In the genomic region with DNA sequence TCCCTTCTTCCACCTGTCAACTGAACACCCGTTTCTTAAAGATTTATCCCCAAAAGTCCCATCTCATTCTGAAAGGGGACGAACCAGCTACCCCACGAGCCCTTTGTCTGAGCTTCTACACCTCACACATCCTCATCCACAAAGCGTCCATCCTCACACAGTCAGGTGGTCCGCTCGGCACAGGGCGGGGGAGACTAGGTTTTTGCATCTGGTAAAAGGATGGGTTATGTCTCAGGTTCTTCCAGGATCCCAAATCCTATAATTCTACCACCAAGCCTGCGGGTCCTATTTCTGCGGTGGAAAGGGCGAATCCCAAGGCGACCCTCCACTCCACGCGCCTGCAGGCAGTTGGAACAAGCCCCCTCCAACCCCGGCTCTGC, we compare ENCODE assay signal across 8 cellular contexts. TPM values are rescaled to one million over a fixed set of nuclear protein-coding genes. Genes with fewer than 3 reads are reported as not detected.
DNase-seq lines count a peak whose midpoint lies in the region; ATAC-seq, FAIRE-seq and TF ChIP-seq lines count a peak whose summit lies in the region.

No MANE protein-coding gene starts in this region.

- ATAC-seq in K562 (peak; percentile 53), left lung (peak; percentile 5), HG02763 (IDR thresholded peaks at IDR 0.05; ENCODE audit: unreplicated experiment) (no peak), HG03175 (IDR thresholded peaks at IDR 0.05; ENCODE audit: unreplicated experiment) (no peak)

- FAIRE-seq in K562 (lab: Jason Lieb, UNC) = peak; percentile 56

- H3K36me3 Mint-ChIP-seq in T-helper 1 cell treated with Interleukin-12 subunit alpha and Interleukin-12 subunit beta and Interleukin-4 antibody, amounts not matched to agents 30 μg/mL and 1 μg/mL, for 36 hours (ENCODE audit: low read depth) = peaks cover 2% of the 10 kb centered on the region

- in situ Hi-C loops in K562 (cut with MboI) = no loop called here

- H3K27ac Mint-ChIP-seq in T-helper 1 cell treated with Interleukin-12 subunit alpha and Interleukin-12 subunit beta and Interleukin-4 antibody, amounts not matched to agents 30 μg/mL and 1 μg/mL, for 36 hours = peak overlapping the region; percentile 56

- no peaks in the 10 kb centered on the region for H3K27me3 Mint-ChIP-seq in T-helper 1 cell treated with Interleukin-12 subunit alpha and Interleukin-12 subunit beta and Interleukin-4 antibody, amounts not matched to agents 30 μg/mL and 1 μg/mL, for 36 hours (ENCODE audit: low read depth)

- intact Hi-C loops in K562 (cut with micrococcal nuclease) = no loop called here
- intact Hi-C loops in left lung (cut with DNase I) = no loop called here
- intact Hi-C loops in testis (cut with DNase I; ENCODE audit: low total_unique reads) = no loop called here

- no peak for TF ChIP-seq CTCF in K562 (IDR thresholded peaks at IDR 0.05 in 2 of 3, conservative IDR thresholded peaks at IDR 0.05 in 1 of 3; ENCODE audit: insufficient read depth in 2 of 3, low read depth in 1 of 3, low read length in 3 of 3)
- TF ChIP-seq CTCF in left lung (IDR thresholded peaks at IDR 0.05) = no peak
- TF ChIP-seq CTCF in testis (IDR thresholded peaks at IDR 0.05) = no peak

- TF ChIP-seq POLR2A in K562 (conservative IDR thresholded peaks at IDR 0.05) (no peak), testis (IDR thresholded peaks at IDR 0.05) (no peak)

- H3K9ac ChIP-seq in K562 (ENCODE audit: insufficient read depth in 1 of 2, low read depth in 2 of 2, low read length in 2 of 2) = peak overlapping the region; percentile 87 to 92

- H3K27me3 ChIP-seq in K562 (ENCODE audit: control insufficient read depth in 2 of 2, insufficient read depth in 2 of 2, low read length in 2 of 2) = no peaks in the 10 kb centered on the region
- no peaks in the 10 kb centered on the region for H3K27me3 ChIP-seq in left lung
- no peaks in the 10 kb centered on the region for H3K27me3 ChIP-seq in testis

- no peak for TF ChIP-seq RAD21 in K562 (CRISPR knock-in tag; conservative IDR thresholded peaks at IDR 0.05 in 1 of 2, IDR thresholded peaks at IDR 0.05 in 1 of 2)

- no peak for TF ChIP-seq EP300 in K562 (IDR thresholded peaks at IDR 0.05; ENCODE audit: low read length)

- H4K20me1 ChIP-seq in K562 (replicated peaks; ENCODE audit: control insufficient read depth, insufficient read depth, low read length) = no peaks in the 10 kb centered on the region

- peak overlapping the region; percentile 93 for H2AFZ ChIP-seq in K562 (ENCODE audit: low read depth, low read length)

- H3K79me2 ChIP-seq in K562 (ENCODE audit: control insufficient read depth, insufficient read depth, low read length) = peaks cover 35% of the 10 kb centered on the region

- WGBS in K562 (ENCODE audit: insufficient coverage, low coverage, missing lambda C conversion rate) = under 1% methylated on average over 14 of the region's 14 CpGs
- 0 to 2% methylated on average over 8 to 14 of the region's 14 CpGs for WGBS in testis, 2 donors

- H3K9me1 ChIP-seq in K562 (ENCODE audit: control insufficient read depth, insufficient read depth, low read length) = no peaks in the 10 kb centered on the region

- BruUV-seq in K562 (replicated peaks; lab: Mats Ljungman, UMichigan) = no TSS peak

- DNase-seq in T-helper 1 cell (no peak), K562 (ENCODE audit: extremely low read depth in 1 of 4, low spot score in 3 of 4) (peak in 1 of 4 experiments; percentile 23), left lung (no peak), testis (peak; percentile 20)
- DNase-seq in Jurkat, Clone E6-1 (ENCODE audit: low read depth, low spot score) = no peak

- CTCF ChIA-PET in K562 (lab: Yijun Ruan, JAX; ENCODE audit: low intra/inter-chr PET ratio) = interaction anchor here (0.6 kb wide), 1 partner anchor 316 kb away, joined by 4 read pairs; no protein-coding TSS in a partner anchor

- peaks cover 29% of the 10 kb centered on the region for H3K4me1 Mint-ChIP-seq in T-helper 1 cell treated with Interleukin-12 subunit alpha and Interleukin-12 subunit beta and Interleukin-4 antibody, amounts not matched to agents 30 μg/mL and 1 μg/mL, for 36 hours (ENCODE audit: low read depth)

- peaks cover 6 to 9% of the 10 kb centered on the region in 2 experiments for H3K4me1 ChIP-seq in K562 (replicated peaks in 1 of 2; ENCODE audit: control insufficient read depth in 2 of 2, insufficient read depth in 2 of 2, low read length in 2 of 2)
- peaks cover 10 to 54% of the 10 kb centered on the region in 2 donors for H3K4me1 ChIP-seq in left lung
- H3K4me1 ChIP-seq in testis = peaks cover 13% of the 10 kb centered on the region

- peak overlapping the region; percentile 93; the same call in 2 of the 3 replicates for H3K27ac ChIP-seq in K562 (ENCODE audit: extremely low read depth, low read depth, low read length)
- H3K27ac ChIP-seq in left lung = peak overlapping the region; percentile 10 to 95
- H3K27ac ChIP-seq in testis = peak overlapping the region in 1 of 2 donors; percentile 90

- H3K4me2 ChIP-seq in K562 (ENCODE audit: insufficient read depth, low read length) = peak overlapping the region; percentile 98

- peak overlapping the region; percentile 96 for H3K4me3 Mint-ChIP-seq in T-helper 1 cell treated with Interleukin-12 subunit alpha and Interleukin-12 subunit beta and Interleukin-4 antibody, amounts not matched to agents 30 μg/mL and 1 μg/mL, for 36 hours

- POLR2A ChIA-PET in K562 (lab: Yijun Ruan, JAX) = interaction anchor here (0.7 to 1.9 kb wide), 11 partner anchors 10 to 197 kb away, joined by 3 to 8 read pairs (median 4); a partner anchor contains a TSS

- no peaks in the 10 kb centered on the region for H3K9me3 Mint-ChIP-seq in T-helper 1 cell treated with Interleukin-12 subunit alpha and Interleukin-12 subunit beta and Interleukin-4 antibody, amounts not matched to agents 30 μg/mL and 1 μg/mL, for 36 hours

- H3K36me3 ChIP-seq in K562 (ENCODE audit: control insufficient read depth, insufficient read depth, low read length) (peaks cover 8% of the 10 kb centered on the region; the same call in 1 of the 3 replicates), left lung (peaks cover 0 to 6% of the 10 kb centered on the region in 2 donors), testis (ENCODE audit: low read depth, missing control alignments) (no peaks in the 10 kb centered on the region)

- peak overlapping the region; percentile 96 for H3K4me3 ChIP-seq in Jurkat, Clone E6-1 (ENCODE audit: low read length)
- H3K4me3 ChIP-seq in K562 (peak overlapping the region; percentile 94), left lung (peak overlapping the region; percentile 79 to 99), testis (peak overlapping the region; percentile 87 to 98)

- no peaks in the 10 kb centered on the region for H3K9me3 ChIP-seq in K562 (replicated peaks; ENCODE audit: control insufficient read depth, insufficient read depth, low read depth, low read length)
- H3K9me3 ChIP-seq in left lung = no peaks in the 10 kb centered on the region
- H3K9me3 ChIP-seq in testis = no peaks in the 10 kb centered on the region

RNA-seq across cellular contexts. Expression of a gene that starts 0.5 kb away (rescaled TPM):
- polyA plus RNA-seq in Jurkat, Clone E6-1 (2012; ENCODE audit: insufficient read depth, insufficient read length) = 16.1 TPM
- total RNA-seq in K562 (2011; cell fraction: chromatin; rRNA removed; ENCODE audit: low replicate concordance) = 16.5 and 30.9 TPM in 2 replicates
- total RNA-seq in K562 (2011; cell fraction: nucleolus; rRNA removed) = 18.7 and 21.7 TPM in 2 replicates
- total RNA-seq in K562 (2011; cell fraction: nucleoplasm; rRNA removed) = 19.6 and 25.8 TPM in 2 replicates
- 11.8 and 12.4 TPM in 2 replicates for total RNA-seq in K562 (2014; rRNA removed)
- 7.9 and 9.0 TPM in 2 replicates for total RNA-seq in K562 (2014; rRNA removed; fragmentation: Illumina TruSeq; extraction: Trizol)
- total RNA-seq in K562 (2015; rRNA removed; fragmentation: Illumina TruSeq; extraction: Trizol) = 11.1 and 11.2 TPM in 2 replicates
- total RNA-seq in K562 (2021) = 14.0 and 14.6 TPM in 2 replicates
- 13.4 and 15.8 TPM in 2 replicates for polyA plus RNA-seq in K562 (2011; rRNA removed)
- polyA plus RNA-seq in K562 (2011; cell fraction: cytosol; rRNA removed) = 15.2 and 18.0 TPM in 2 replicates
- polyA plus RNA-seq in K562 (2011; cell fraction: nucleus; rRNA removed) = 10.4 and 13.8 TPM in 2 replicates
- 8.1 and 12.3 TPM in 2 replicates for polyA plus RNA-seq in K562 (2012)
- 9.2 and 10.0 TPM in 2 replicates for polyA plus RNA-seq in K562 (2014; fragmentation: Illumina TruSeq; extraction: Trizol)
- polyA plus RNA-seq in K562 (2014; fragmentation: Nextera tagmentation; extraction: Ambion mirVana) = 1 to 10 TPM; 1.9 TPM
- polyA plus RNA-seq in K562 (2014; rRNA removed) = 11.9 and 16.7 TPM in 2 replicates
- 11.9 and 16.8 TPM in 2 replicates for polyA minus RNA-seq in K562 (2011; rRNA and poly(A)+ RNA removed)
- polyA minus RNA-seq in K562 (2011; cell fraction: cytosol; rRNA and poly(A)+ RNA removed) = 9.1 and 12.4 TPM in 2 replicates
- 4.6 and 4.7 TPM in 2 replicates for polyA minus RNA-seq in K562 (2011; cell fraction: nucleus; rRNA and poly(A)+ RNA removed)
- 10 to 100 TPM; 13.7 to 18.6 TPM for total RNA-seq in left lung
- total RNA-seq in testis = 10 to 100 TPM; 18.0 to 20.4 TPM
- polyA plus RNA-seq in testis (ENCODE audit: insufficient read depth, low read depth, low replicate concordance) = 23.0 TPM

RNA-seq across cellular contexts. Expression of a gene that starts 52.0 kb away (rescaled TPM):
- 2.6 TPM for polyA plus RNA-seq in Jurkat, Clone E6-1 (2012; ENCODE audit: insufficient read depth, insufficient read length)
- total RNA-seq in K562 (2011; cell fraction: chromatin; rRNA removed; ENCODE audit: low replicate concordance) = 0.25 and 0.76 TPM in 2 replicates
- 0.79 and 1.0 TPM in 2 replicates for total RNA-seq in K562 (2011; cell fraction: nucleolus; rRNA removed)
- total RNA-seq in K562 (2011; cell fraction: nucleoplasm; rRNA removed) = 0.29 and 1.3 TPM in 2 replicates
- 0.94 and 1.2 TPM in 2 replicates for total RNA-seq in K562 (2014; rRNA removed)
- total RNA-seq in K562 (2014; rRNA removed; fragmentation: Illumina TruSeq; extraction: Trizol) = not detected in 2 replicates
- 0.22 and 0.34 TPM in 2 replicates for total RNA-seq in K562 (2015; rRNA removed; fragmentation: Illumina TruSeq; extraction: Trizol)
- total RNA-seq in K562 (2021) = 0.33 and 2.2 TPM in 2 replicates
- 0.15 and 0.37 TPM in 2 replicates for polyA plus RNA-seq in K562 (2011; rRNA removed)
- 0.43 and 0.48 TPM in 2 replicates for polyA plus RNA-seq in K562 (2011; cell fraction: cytosol; rRNA removed)
- polyA plus RNA-seq in K562 (2011; cell fraction: nucleus; rRNA removed) = 1.4 and 2.2 TPM in 2 replicates
- polyA plus RNA-seq in K562 (2012) = 0.56 and 1.4 TPM in 2 replicates
- 0.13 and 0.26 TPM in 2 replicates for polyA plus RNA-seq in K562 (2014; fragmentation: Illumina TruSeq; extraction: Trizol)
- not detected for polyA plus RNA-seq in K562 (2014; fragmentation: Nextera tagmentation; extraction: Ambion mirVana)
- 0.74 and 0.76 TPM in 2 replicates for polyA plus RNA-seq in K562 (2014; rRNA removed)
- polyA minus RNA-seq in K562 (2011; rRNA and poly(A)+ RNA removed) = not detected in 2 replicates
- polyA minus RNA-seq in K562 (2011; cell fraction: cytosol; rRNA and poly(A)+ RNA removed) = not detected in 2 replicates
- 0.54 and 0.56 TPM in 2 replicates for polyA minus RNA-seq in K562 (2011; cell fraction: nucleus; rRNA and poly(A)+ RNA removed)
- total RNA-seq in left lung = 1 to 10 TPM; 2.6 to 3.6 TPM
- 10 to 100 TPM; 38.7 to 43.4 TPM for total RNA-seq in testis
- 77.9 TPM for polyA plus RNA-seq in testis (ENCODE audit: insufficient read depth, low read depth, low replicate concordance)

RNA-seq across cellular contexts. Expression of a gene that starts 52.1 kb away (rescaled TPM):
- polyA plus RNA-seq in Jurkat, Clone E6-1 (2012; ENCODE audit: insufficient read depth, insufficient read length) = 21.7 TPM
- total RNA-seq in K562 (2011; cell fraction: chromatin; rRNA removed; ENCODE audit: low replicate concordance) = 9.2 and 22.5 TPM in 2 replicates
- total RNA-seq in K562 (2011; cell fraction: nucleolus; rRNA removed) = 20.0 and 29.5 TPM in 2 replicates
- 11.5 and 14.6 TPM in 2 replicates for total RNA-seq in K562 (2011; cell fraction: nucleoplasm; rRNA removed)
- total RNA-seq in K562 (2014; rRNA removed) = 26.4 and 26.9 TPM in 2 replicates
- total RNA-seq in K562 (2014; rRNA removed; fragmentation: Illumina TruSeq; extraction: Trizol) = 5.2 and 6.9 TPM in 2 replicates
- total RNA-seq in K562 (2015; rRNA removed; fragmentation: Illumina TruSeq; extraction: Trizol) = 10.0 and 10.4 TPM in 2 replicates
- 21.2 and 21.4 TPM in 2 replicates for total RNA-seq in K562 (2021)
- 8.3 and 10.0 TPM in 2 replicates for polyA plus RNA-seq in K562 (2011; rRNA removed)
- polyA plus RNA-seq in K562 (2011; cell fraction: cytosol; rRNA removed) = 10.7 and 27.8 TPM in 2 replicates
- 31.0 and 66.3 TPM in 2 replicates for polyA plus RNA-seq in K562 (2011; cell fraction: nucleus; rRNA removed)
- polyA plus RNA-seq in K562 (2012) = 15.3 and 19.8 TPM in 2 replicates
- polyA plus RNA-seq in K562 (2014; fragmentation: Illumina TruSeq; extraction: Trizol) = 4.4 and 11.6 TPM in 2 replicates
- 1 to 10 TPM; 1.1 to 1.6 TPM for polyA plus RNA-seq in K562 (2014; fragmentation: Nextera tagmentation; extraction: Ambion mirVana)
- 25.2 and 27.2 TPM in 2 replicates for polyA plus RNA-seq in K562 (2014; rRNA removed)
- 2.5 and 3.0 TPM in 2 replicates for polyA minus RNA-seq in K562 (2011; rRNA and poly(A)+ RNA removed)
- 5.2 and 8.1 TPM in 2 replicates for polyA minus RNA-seq in K562 (2011; cell fraction: cytosol; rRNA and poly(A)+ RNA removed)
- 6.9 and 8.1 TPM in 2 replicates for polyA minus RNA-seq in K562 (2011; cell fraction: nucleus; rRNA and poly(A)+ RNA removed)
- 10 to 100 TPM; 11.2 to 16.0 TPM for total RNA-seq in left lung
- total RNA-seq in testis = 10 to 100 TPM; 37.7 to 47.5 TPM
- 53.3 TPM for polyA plus RNA-seq in testis (ENCODE audit: insufficient read depth, low read depth, low replicate concordance)

RNA-seq across cellular contexts. Expression of a gene that starts 57.9 kb away (rescaled TPM):
- polyA plus RNA-seq in Jurkat, Clone E6-1 (2012; ENCODE audit: insufficient read depth, insufficient read length) = 17.1 TPM
- total RNA-seq in K562 (2011; cell fraction: chromatin; rRNA removed; ENCODE audit: low replicate concordance) = 0.33 and 0.72 TPM in 2 replicates
- total RNA-seq in K562 (2011; cell fraction: nucleolus; rRNA removed) = 0.50 and 1.1 TPM in 2 replicates
- total RNA-seq in K562 (2011; cell fraction: nucleoplasm; rRNA removed) = 0.44 and 0.46 TPM in 2 replicates
- total RNA-seq in K562 (2014; rRNA removed) (1.00 and 1.8 TPM in 2 replicates), K562 (2014; rRNA removed; fragmentation: Illumina TruSeq; extraction: Trizol) (0.26 and 0.44 TPM in 2 replicates), K562 (2015; rRNA removed; fragmentation: Illumina TruSeq; extraction: Trizol) (0.14 and 0.68 TPM in 2 replicates), K562 (2021) (0.85 and 2.0 TPM in 2 replicates), left lung (1 to 10 TPM; 3.8 to 4.1 TPM), testis (10 to 100 TPM; 30.0 to 80.1 TPM)
- polyA plus RNA-seq in K562 (2011; rRNA removed) (0.42 and 0.52 TPM in 2 replicates), K562 (2014; fragmentation: Illumina TruSeq; extraction: Trizol) (0.28 and 0.75 TPM in 2 replicates), K562 (2014; fragmentation: Nextera tagmentation; extraction: Ambion mirVana) (under 1 TPM; 0.04 to 0.13 TPM), K562 (2014; rRNA removed) (0.46 and 0.81 TPM in 2 replicates), testis (ENCODE audit: insufficient read depth, low read depth, low replicate concordance) (35.4 TPM)
- polyA plus RNA-seq in K562 (2011; cell fraction: cytosol; rRNA removed) = 1.4 and 3.0 TPM in 2 replicates
- polyA plus RNA-seq in K562 (2011; cell fraction: nucleus; rRNA removed) = 0.72 and 1.5 TPM in 2 replicates
- polyA plus RNA-seq in K562 (2012) = 0.83 and 1.0 TPM in 2 replicates
- polyA minus RNA-seq in K562 (2011; rRNA and poly(A)+ RNA removed) = not detected in 2 replicates
- polyA minus RNA-seq in K562 (2011; cell fraction: cytosol; rRNA and poly(A)+ RNA removed) = not detected in 2 replicates
- 0.27 and 1.00 TPM in 2 replicates for polyA minus RNA-seq in K562 (2011; cell fraction: nucleus; rRNA and poly(A)+ RNA removed)

RNA-seq across cellular contexts. Expression of a gene that starts 58.6 kb away (rescaled TPM):
- polyA plus RNA-seq in Jurkat, Clone E6-1 (2012; ENCODE audit: insufficient read depth, insufficient read length) = 76.5 TPM
- 27.7 and 92.8 TPM in 2 replicates for total RNA-seq in K562 (2011; cell fraction: chromatin; rRNA removed; ENCODE audit: low replicate concordance)
- 78.5 and 91.1 TPM in 2 replicates for total RNA-seq in K562 (2011; cell fraction: nucleolus; rRNA removed)
- total RNA-seq in K562 (2011; cell fraction: nucleoplasm; rRNA removed) = 47.1 and 51.1 TPM in 2 replicates
- total RNA-seq in K562 (2014; rRNA removed) (34.9 and 46.5 TPM in 2 replicates), K562 (2014; rRNA removed; fragmentation: Illumina TruSeq; extraction: Trizol) (6.1 and 9.0 TPM in 2 replicates), K562 (2015; rRNA removed; fragmentation: Illumina TruSeq; extraction: Trizol) (18.5 and 19.7 TPM in 2 replicates), K562 (2021) (44.9 and 47.4 TPM in 2 replicates), left lung (10 to 100 TPM; 12.9 to 15.2 TPM), testis (10 to 100 TPM; 44.7 to 48.3 TPM)
- polyA plus RNA-seq in K562 (2011; rRNA removed) (19.2 and 33.4 TPM in 2 replicates), K562 (2014; fragmentation: Illumina TruSeq; extraction: Trizol) (25.8 and 34.6 TPM in 2 replicates), K562 (2014; fragmentation: Nextera tagmentation; extraction: Ambion mirVana) (1 to 10 TPM; 4.2 to 4.5 TPM), K562 (2014; rRNA removed) (36.5 and 40.0 TPM in 2 replicates), testis (ENCODE audit: insufficient read depth, low read depth, low replicate concordance) (40.3 TPM)
- 30.9 and 49.1 TPM in 2 replicates for polyA plus RNA-seq in K562 (2011; cell fraction: cytosol; rRNA removed)
- polyA plus RNA-seq in K562 (2011; cell fraction: nucleus; rRNA removed) = 129 and 135 TPM in 2 replicates
- 39.1 and 47.2 TPM in 2 replicates for polyA plus RNA-seq in K562 (2012)
- 7.4 and 10.3 TPM in 2 replicates for polyA minus RNA-seq in K562 (2011; rRNA and poly(A)+ RNA removed)
- polyA minus RNA-seq in K562 (2011; cell fraction: cytosol; rRNA and poly(A)+ RNA removed) = 21.4 and 34.7 TPM in 2 replicates
- 34.5 and 45.7 TPM in 2 replicates for polyA minus RNA-seq in K562 (2011; cell fraction: nucleus; rRNA and poly(A)+ RNA removed)

Comparison
In these comparisons a context has a peak if more than half of its experiments do, and no peak if none do; other contexts are left out.
1. ATAC-seq: peak in K562 (single experiment) and left lung (single experiment); none in HG02763 (single experiment) and HG03175 (single experiment).
2. RNA of a gene that starts 52.0 kb away (total RNA-seq): 38.7 to 43.4 TPM in testis; 2.6 to 3.6 TPM in left lung and 0.22 to 2.2 TPM in K562; every median in the first group is over 4 times any median in the second.
3. Peak in every context shown above with its lines, with median percentiles within 50 percentile points of each other: H3K4me3 ChIP-seq.